Comparison of ENCODE assay signal across 10 cellular contexts in genomic region chr12:49133014-49133413, GRCh38. TPM values are rescaled to one million over a fixed set of nuclear protein-coding genes. Genes with fewer than 3 reads are reported as not detected.
DNase-seq lines count a peak whose midpoint lies in the region; ATAC-seq and TF ChIP-seq lines count a peak whose summit lies in the region.
"Had no signal": no experiment of that assay in that cellular context is flagged by ENCODE, and none has a peak within 500 bp of the region (broad histone marks: within the 10 kb centered on the region; RNA-seq: fewer than 3 reads in every experiment).

No MANE protein-coding gene starts in this region.

- peak overlapping the region; percentile 84 for H3K4me3 Mint-ChIP-seq in activated CD8-positive, alpha-beta memory T cell treated with anti-CD3 and anti-CD28 coated beads, Interleukin-2, amount 10 ng/mL, durations not matched to agents 7 days and 5 days
- H3K4me3 Mint-ChIP-seq in endodermal cell, result no peak overlapping the region

- H3K9me3 ChIP-seq in endodermal cell (ENCODE audit: control insufficient read depth, low read length) (no peaks in the 10 kb centered on the region), suprapubic skin (no peaks in the 10 kb centered on the region)

- peaks cover 43% of the 10 kb centered on the region for H3K4me1 Mint-ChIP-seq in activated CD8-positive, alpha-beta memory T cell treated with anti-CD3 and anti-CD28 coated beads, Interleukin-2, amount 10 ng/mL, durations not matched to agents 7 days and 5 days
- H3K4me1 Mint-ChIP-seq in endodermal cell, result peaks cover 18% of the 10 kb centered on the region

- no peak for TF ChIP-seq EP300 in suprapubic skin (IDR thresholded peaks at IDR 0.05)

- peaks cover 6% of the 10 kb centered on the region for H3K27me3 Mint-ChIP-seq in activated CD8-positive, alpha-beta memory T cell treated with anti-CD3 and anti-CD28 coated beads, Interleukin-2, amount 10 ng/mL, durations not matched to agents 7 days and 5 days
- H3K27me3 Mint-ChIP-seq in endodermal cell (ENCODE audit: insufficient read depth), result no peaks in the 10 kb centered on the region
- H3K27me3 Mint-ChIP-seq: progenitor cell of endocrine pancreas had no signal

- H3K36me3 ChIP-seq in endodermal cell (ENCODE audit: control insufficient read depth, insufficient read depth, low read length), result peaks cover 22% of the 10 kb centered on the region
- peaks cover 13% of the 10 kb centered on the region for H3K36me3 ChIP-seq in suprapubic skin

- H3K4me1 ChIP-seq in endodermal cell (ENCODE audit: control insufficient read depth, insufficient read depth, low read length) (no peaks in the 10 kb centered on the region), suprapubic skin (peaks cover 37% of the 10 kb centered on the region)

- whole genome bisulfite sequencing in endodermal cell (ENCODE audit: insufficient coverage in 1 of 2, insufficient read length in 1 of 2), 2 experiments, result 81 to 86% methylated on average over 1 to 3 of the region's 5 CpGs
- 59% methylated on average over 5 of the region's 5 CpGs for WGBS in suprapubic skin

- no peaks in the 10 kb centered on the region for H3K27me3 ChIP-seq in endodermal cell (ENCODE audit: control insufficient read depth, insufficient read depth, low read length, poor library complexity, severe bottlenecking)
- H3K27me3 ChIP-seq in suprapubic skin, result no peaks in the 10 kb centered on the region

- ATAC-seq in activated CD8-positive, alpha-beta memory T cell treated with anti-CD3 and anti-CD28 coated beads, Interleukin-2, amount 10 ng/mL, durations not matched to agents 7 days and 5 days, result no peak
- no peak for ATAC-seq in GM21619 (IDR thresholded peaks at IDR 0.05; ENCODE audit: unreplicated experiment)

- no peak for TF ChIP-seq CTCF in endodermal cell (conservative IDR thresholded peaks at IDR 0.05)
- TF ChIP-seq CTCF in suprapubic skin (IDR thresholded peaks at IDR 0.05), result no peak

- H3K9ac ChIP-seq in endodermal cell (ENCODE audit: extremely low read depth, low read length, poor library complexity, severe bottlenecking), result no peak overlapping the region

- H3K4me3 ChIP-seq in endodermal cell (ENCODE audit: low read length) (peak overlapping the region; percentile 27), suprapubic skin (peak overlapping the region; percentile 90)

- H3K27ac ChIP-seq in endodermal cell (ENCODE audit: low read depth, low read length) (no peak overlapping the region), suprapubic skin (peak overlapping the region; percentile 52)

- no peak for TF ChIP-seq POLR2A in suprapubic skin (IDR thresholded peaks at IDR 0.05)

- H3K9me3 Mint-ChIP-seq in activated CD8-positive, alpha-beta memory T cell treated with anti-CD3 and anti-CD28 coated beads, Interleukin-2, amount 10 ng/mL, durations not matched to agents 7 days and 5 days (ENCODE audit: low read depth), result no peaks in the 10 kb centered on the region
- no peaks in the 10 kb centered on the region for H3K9me3 Mint-ChIP-seq in endodermal cell

- H3K27ac Mint-ChIP-seq in activated CD8-positive, alpha-beta memory T cell treated with anti-CD3 and anti-CD28 coated beads, Interleukin-2, amount 10 ng/mL, durations not matched to agents 7 days and 5 days, result peak overlapping the region; percentile 93
- no peak overlapping the region for H3K27ac Mint-ChIP-seq in endodermal cell
- H3K27ac Mint-ChIP-seq: progenitor cell of endocrine pancreas had no signal

- CTCF ChIA-PET in activated CD8-positive, alpha-beta memory T cell treated with anti-CD3 and anti-CD28 coated beads, Interleukin-2, amount 10 ng/mL, durations not matched to agents 7 days and 5 days (lab: Charles Lee), result interaction anchor here (0.9 to 4.6 kb wide), 6 partner anchors 26 to 131 kb away, joined by 3 to 36 read pairs (median 3); partner anchors contain the start of gene TUBA1A

- peaks cover 33% of the 10 kb centered on the region for H3K36me3 Mint-ChIP-seq in activated CD8-positive, alpha-beta memory T cell treated with anti-CD3 and anti-CD28 coated beads, Interleukin-2, amount 10 ng/mL, durations not matched to agents 7 days and 5 days
- H3K36me3 Mint-ChIP-seq in endodermal cell (ENCODE audit: low read depth), result peaks cover 24% of the 10 kb centered on the region

- no peak for DNase-seq in activated CD8-positive, alpha-beta memory T cell treated with anti-CD3 and anti-CD28 coated beads, Interleukin-2, amount 10 ng/mL, durations not matched to agents 7 days and 5 days
- DNase-seq in activated CD8-positive, alpha-beta memory T cell treated with anti-CD3 and anti-CD28 coated beads, Interleukin-2, amount 50 U/mL, for 48 hours, result no peak
- peak; percentile 52 for DNase-seq in OCI-M1 (lab: John Stamatoyannopoulos, UW)
- DNase-seq in endodermal cell, result no peak
- no peak for DNase-seq in suprapubic skin (ENCODE audit: low spot score in 2 of 2)
- DNase-seq in SK-N-DZ (ENCODE audit: low spot score), result no peak
- no peak for DNase-seq in T-helper 9 cell

RNA-seq across cellular contexts. Expression of gene TUBA1B, which starts 1.8 kb away (rescaled TPM):
- 1,000 to 10,000 TPM; 1,970 to 2,009 TPM for total RNA-seq in activated CD8-positive, alpha-beta memory T cell treated with anti-CD3 and anti-CD28 coated beads, Interleukin-2, amount 10 ng/mL, durations not matched to agents 7 days and 5 days
- 1,000 to 10,000 TPM; 1,474 to 1,587 TPM for total RNA-seq in endodermal cell
- polyA plus RNA-seq in endodermal cell (2013, experiment 1 of 2), result 3,020 TPM
- 2,902 TPM for polyA plus RNA-seq in endodermal cell (2013, experiment 2 of 2)
- 100 to 1,000 TPM; 240 to 523 (median 441) TPM for total RNA-seq in suprapubic skin
- polyA plus RNA-seq in SK-N-DZ (2014; cell fraction: cytosol; rRNA removed), result 4,089 and 4,487 TPM in 2 replicates
- 1,364 and 1,619 TPM in 2 replicates for polyA plus RNA-seq in SK-N-DZ (2014; cell fraction: nucleus; rRNA removed)

RNA-seq across cellular contexts. Expression of gene LMBR1L, which starts 22.4 kb away (rescaled TPM):
- 10 to 100 TPM; 46.9 to 53.4 TPM for total RNA-seq in activated CD8-positive, alpha-beta memory T cell treated with anti-CD3 and anti-CD28 coated beads, Interleukin-2, amount 10 ng/mL, durations not matched to agents 7 days and 5 days
- 10 to 100 TPM; 89.5 to 98.6 TPM for total RNA-seq in endodermal cell
- polyA plus RNA-seq in endodermal cell (2013, experiment 1 of 2), result 124 TPM
- polyA plus RNA-seq in endodermal cell (2013, experiment 2 of 2), result 83.6 TPM
- total RNA-seq in suprapubic skin, result 100 to 1,000 TPM in 1 of 4 donors, 10 to 100 TPM in 3; 25.3 to 152 (median 62.3) TPM
- polyA plus RNA-seq in SK-N-DZ (2014; cell fraction: cytosol; rRNA removed), result 39.9 and 61.0 TPM in 2 replicates
- 254 and 255 TPM in 2 replicates for polyA plus RNA-seq in SK-N-DZ (2014; cell fraction: nucleus; rRNA removed)

RNA-seq across cellular contexts. Expression of gene DHH, which starts 38.4 kb away (rescaled TPM):
- total RNA-seq in activated CD8-positive, alpha-beta memory T cell treated with anti-CD3 and anti-CD28 coated beads, Interleukin-2, amount 10 ng/mL, durations not matched to agents 7 days and 5 days, result under 1 TPM in 1 of 2 experiments, not detected in 1; 0.15 TPM
- total RNA-seq in endodermal cell, result under 1 TPM; 0.15 to 0.51 TPM
- polyA plus RNA-seq in endodermal cell (2013, experiment 1 of 2), result 0.18 TPM
- 0.21 TPM for polyA plus RNA-seq in endodermal cell (2013, experiment 2 of 2)
- total RNA-seq in suprapubic skin, result under 1 TPM; 0.15 to 0.47 (median 0.42) TPM
- polyA plus RNA-seq in SK-N-DZ (2014; cell fraction: cytosol; rRNA removed), result 0.21 TPM in 1 of 2 replicates, not detected in the other
- 0.47 and 1.3 TPM in 2 replicates for polyA plus RNA-seq in SK-N-DZ (2014; cell fraction: nucleus; rRNA removed)
- total RNA-seq: Daoy had no signal

RNA-seq across cellular contexts. Expression of gene TUBA1A, which starts 55.9 kb away (rescaled TPM):
- 10 to 100 TPM; 91.0 to 96.5 TPM for total RNA-seq in activated CD8-positive, alpha-beta memory T cell treated with anti-CD3 and anti-CD28 coated beads, Interleukin-2, amount 10 ng/mL, durations not matched to agents 7 days and 5 days
- total RNA-seq in endodermal cell (100 to 1,000 TPM; 166 to 298 TPM), suprapubic skin (100 to 1,000 TPM in 3 of 4 donors, 10 to 100 TPM in 1; 70.0 to 251 (median 181) TPM)
- polyA plus RNA-seq in endodermal cell (2013, experiment 1 of 2), result 3,131 TPM
- polyA plus RNA-seq in endodermal cell (2013, experiment 2 of 2), result 3,053 TPM
- 3,823 and 4,070 TPM in 2 replicates for polyA plus RNA-seq in SK-N-DZ (2014; cell fraction: cytosol; rRNA removed)
- 973 and 1,840 TPM in 2 replicates for polyA plus RNA-seq in SK-N-DZ (2014; cell fraction: nucleus; rRNA removed)
